ENCODE assay signal across 18 cellular contexts in the genomic region with DNA sequence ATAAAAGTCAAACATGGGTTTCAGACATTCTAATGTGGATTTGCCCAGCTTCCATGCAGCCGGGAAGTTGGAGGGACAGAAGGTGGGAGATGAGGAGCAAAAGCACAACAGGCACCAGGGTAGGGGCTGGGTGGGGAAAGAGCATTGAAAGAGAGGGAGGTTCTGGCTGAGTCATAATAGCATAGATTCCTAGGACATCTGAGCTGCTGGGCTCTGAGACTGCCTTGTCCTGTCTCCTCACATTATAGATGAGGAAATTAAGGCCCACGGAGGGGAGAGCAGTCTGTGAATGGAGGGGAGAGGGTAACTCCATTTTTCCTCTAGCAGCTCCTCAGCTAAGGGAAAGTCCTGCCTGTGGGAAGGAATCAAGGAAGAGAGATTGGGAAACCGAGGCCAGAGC. TPM values are rescaled to one million over a fixed set of nuclear protein-coding genes. Genes with fewer than 3 reads are reported as not detected.
A peak's percentile ranks its signal among the peaks of the same experiment; 100 is the strongest.
DNase-seq lines count a peak whose midpoint lies in the region; ATAC-seq and TF ChIP-seq lines count a peak whose summit lies in the region.
"Had no signal": no experiment of that assay in that cellular context is flagged by ENCODE, and none has a peak within 500 bp of the region (broad histone marks: within the 10 kb centered on the region; RNA-seq: fewer than 3 reads in every experiment).

No MANE protein-coding gene starts in this region.

- no peak overlapping the region for H3K4me3 Mint-ChIP-seq in MCF 10A (ENCODE audit: unreplicated experiment)
- no peak overlapping the region for H3K4me3 Mint-ChIP-seq in activated naive CD8-positive, alpha-beta T cell treated with anti-CD3 and anti-CD28 coated beads for 36 hours
- H3K4me3 Mint-ChIP-seq: CD8-positive, alpha-beta T cell; stimulated activated naive B cell treated with anti-CD40 and anti-IgM and Interleukin-4, amounts not matched to agents 10 μg/mL and 1 μg/mL and 100 μg/mL, for 72 hours had no signal

- BruUV-seq in MCF 10A (replicated peaks; lab: Mats Ljungman, UMichigan): no TSS peak
- BruUV-seq in mammary epithelial cell (replicated peaks; lab: Mats Ljungman, UMichigan): no TSS peak

- in situ Hi-C loops in mammary epithelial cell (cut with MboI; ENCODE audit: low sequenced_read_pairs in 2 of 2): no loop called here
- in situ Hi-C loops in transverse colon (cut with MboI; ENCODE audit: low pct_ligation_motif_present in 1 of 4, low pct_unique_long_range_greater_than_20kb in 1 of 4, low sequenced_read_pairs in 3 of 4): no loop called here

- CTCF ChIA-PET in MCF 10A (lab: Yijun Ruan, JAX): interaction anchor here (0.7 kb wide), 1 partner anchor 9 kb away, joined by 3 read pairs; no protein-coding TSS in a partner anchor
- CTCF ChIA-PET in mammary epithelial cell (lab: Charles Lee; ENCODE audit: low non-redundant PET): no interaction called here

- H3K27me3 Mint-ChIP-seq in MCF 10A (ENCODE audit: insufficient read depth, unreplicated experiment): no peaks in the 10 kb centered on the region
- no peaks in the 10 kb centered on the region for H3K27me3 Mint-ChIP-seq in activated naive CD8-positive, alpha-beta T cell treated with anti-CD3 and anti-CD28 coated beads for 36 hours
- H3K27me3 Mint-ChIP-seq: stimulated activated naive B cell treated with anti-CD40 and anti-IgM and Interleukin-4, amounts not matched to agents 10 μg/mL and 1 μg/mL and 100 μg/mL, for 72 hours had no signal

- no peak overlapping the region for H3K4me2 ChIP-seq in mammary epithelial cell (ENCODE audit: insufficient read depth, low read depth, low read length)

- DNase-seq in MCF 10A (ENCODE audit: unreplicated experiment) (peak; percentile 47), mammary epithelial cell (no peak), cardiac fibroblast (ENCODE audit: low read depth in 2 of 2) (peak; percentile 30 to 35), iPS-NIHi11 (ENCODE audit: low spot score) (peak; percentile 5), transverse colon (no peak), NCI-H446 treated with DMSO at 0.1 percent for 48 hours (lab: John Stamatoyannopoulos, UW) (no peak)
- no peak for DNase-seq in activated naive CD8-positive, alpha-beta T cell treated with anti-CD3 and anti-CD28 coated beads for 36 hours
- DNase-seq: activated CD8-positive, alpha-beta memory T cell treated with anti-CD3 and anti-CD28 coated beads for 24 hours; activated gamma-delta T cell; CD8-positive, alpha-beta T cell; Kasumi-1; NCI-H1694 treated with DMSO at 0.1 percent for 48 hours; NCI-H510A treated with DMSO at 0.1 percent for 48 hours; stimulated activated naive B cell treated with anti-CD40 and anti-IgM and Interleukin-4, amounts not matched to agents 10 μg/mL and 1 μg/mL and 100 μg/mL, for 72 hours had no signal

- POLR2A ChIA-PET in MCF 10A (lab: Yijun Ruan, JAX): interaction anchor here (2.1 to 16.8 kb wide), 3 partner anchors 12 to 100 kb away, joined by 5 to 287 read pairs (median 21); a partner anchor contains a TSS

- TF ChIP-seq POLR2A in transverse colon (IDR thresholded peaks at IDR 0.05): no peak

- H4K20me1 ChIP-seq in mammary epithelial cell (ENCODE audit: insufficient read depth, low read length): no peaks in the 10 kb centered on the region

- ATAC-seq in GM21825 (IDR thresholded peaks at IDR 0.05; ENCODE audit: unreplicated experiment): no peak
- ATAC-seq: CD8-positive, alpha-beta T cell; stimulated activated naive B cell treated with anti-CD40 and anti-IgM and Interleukin-4, amounts not matched to agents 10 μg/mL and 1 μg/mL and 100 μg/mL, for 72 hours had no signal

- TF ChIP-seq CTCF in MCF 10A (IDR thresholded peaks at IDR 0.05; ENCODE audit: unreplicated experiment): no peak
- TF ChIP-seq CTCF in mammary epithelial cell (conservative IDR thresholded peaks at IDR 0.05 in 1 of 2, IDR thresholded peaks at IDR 0.05 in 1 of 2; ENCODE audit: extremely low read depth in 1 of 2, insufficient read depth in 1 of 2, low read depth in 1 of 2, low read length in 2 of 2): no peak
- TF ChIP-seq CTCF in cardiac fibroblast (IDR thresholded peaks at IDR 0.05; ENCODE audit: low read depth, low read length): no peak
- TF ChIP-seq CTCF in transverse colon (IDR thresholded peaks at IDR 0.05): no peak

- H3K4me1 ChIP-seq in mammary epithelial cell (ENCODE audit: insufficient read depth, low read length) (peaks cover 5% of the 10 kb centered on the region), transverse colon (peaks cover 0 to 13% (median 6%) of the 10 kb centered on the region in 4 donors)

- H3K9ac ChIP-seq in mammary epithelial cell (ENCODE audit: insufficient read depth, low read length): no peak overlapping the region

- H3K36me3 ChIP-seq in mammary epithelial cell (ENCODE audit: insufficient read depth, low read length) (no peaks in the 10 kb centered on the region), transverse colon (no peaks in the 10 kb centered on the region)

- no peaks in the 10 kb centered on the region for H3K9me3 ChIP-seq in mammary epithelial cell (replicated peaks; ENCODE audit: insufficient read depth, low read length)
- no peaks in the 10 kb centered on the region for H3K9me3 ChIP-seq in transverse colon

- H3K27ac ChIP-seq in mammary epithelial cell (ENCODE audit: insufficient read depth, low read depth, low read length): no peak overlapping the region
- peak overlapping the region; percentile 46 to 70 (median 63) for H3K27ac ChIP-seq in transverse colon
- H3K27ac ChIP-seq: 22Rv1, HL-60 had no signal

- dilution Hi-C loops in mammary epithelial cell (cut with HindIII; ENCODE audit: low sequenced_read_pairs): no loop called here

- TF ChIP-seq EP300 in transverse colon (IDR thresholded peaks at IDR 0.05; ENCODE audit: low read depth): no peak

- H2AFZ ChIP-seq in mammary epithelial cell (ENCODE audit: low read depth, low read length): no peak overlapping the region

- H3K27ac Mint-ChIP-seq in MCF 10A (ENCODE audit: low read depth, unreplicated experiment): peak overlapping the region; percentile 83
- H3K27ac Mint-ChIP-seq in activated naive CD8-positive, alpha-beta T cell treated with anti-CD3 and anti-CD28 coated beads for 36 hours: no peak overlapping the region
- H3K27ac Mint-ChIP-seq: CD8-positive, alpha-beta T cell; stimulated activated naive B cell treated with anti-CD40 and anti-IgM and Interleukin-4, amounts not matched to agents 10 μg/mL and 1 μg/mL and 100 μg/mL, for 72 hours had no signal

- no peak overlapping the region for H3K4me3 ChIP-seq in mammary epithelial cell (replicated peaks in 1 of 3; ENCODE audit: insufficient read depth in 1 of 3, low read depth in 2 of 3, low read length in 3 of 3)
- H3K4me3 ChIP-seq in cardiac fibroblast (replicated peaks in 1 of 2; ENCODE audit: low read depth in 2 of 2, low read length in 2 of 2): no peak overlapping the region
- H3K4me3 ChIP-seq in transverse colon: no peak overlapping the region

- H3K9me3 Mint-ChIP-seq in MCF 10A (ENCODE audit: unreplicated experiment): no peaks in the 10 kb centered on the region
- no peaks in the 10 kb centered on the region for H3K9me3 Mint-ChIP-seq in activated naive CD8-positive, alpha-beta T cell treated with anti-CD3 and anti-CD28 coated beads for 36 hours
- H3K9me3 Mint-ChIP-seq: CD8-positive, alpha-beta T cell; stimulated activated naive B cell treated with anti-CD40 and anti-IgM and Interleukin-4, amounts not matched to agents 10 μg/mL and 1 μg/mL and 100 μg/mL, for 72 hours had no signal

- no peaks in the 10 kb centered on the region for H3K79me2 ChIP-seq in mammary epithelial cell (ENCODE audit: insufficient read depth, low read length)

- intact Hi-C loops in MCF 10A (cut with micrococcal nuclease) (no loop called here), mammary epithelial cell (cut with micrococcal nuclease) (no loop called here), transverse colon (cut with DNase I; ENCODE audit: low total_unique reads) (no loop called here)

- no peaks in the 10 kb centered on the region for H3K36me3 Mint-ChIP-seq in MCF 10A (ENCODE audit: insufficient read depth, unreplicated experiment)
- no peaks in the 10 kb centered on the region for H3K36me3 Mint-ChIP-seq in activated naive CD8-positive, alpha-beta T cell treated with anti-CD3 and anti-CD28 coated beads for 36 hours
- H3K36me3 Mint-ChIP-seq: CD8-positive, alpha-beta T cell; stimulated activated naive B cell treated with anti-CD40 and anti-IgM and Interleukin-4, amounts not matched to agents 10 μg/mL and 1 μg/mL and 100 μg/mL, for 72 hours had no signal

- H3K4me1 Mint-ChIP-seq in MCF 10A (ENCODE audit: insufficient read depth, unreplicated experiment): peaks cover 18% of the 10 kb centered on the region
- H3K4me1 Mint-ChIP-seq in activated naive CD8-positive, alpha-beta T cell treated with anti-CD3 and anti-CD28 coated beads for 36 hours: peaks cover 9% of the 10 kb centered on the region
- H3K4me1 Mint-ChIP-seq: stimulated activated naive B cell treated with anti-CD40 and anti-IgM and Interleukin-4, amounts not matched to agents 10 μg/mL and 1 μg/mL and 100 μg/mL, for 72 hours had no signal

- H3K27me3 ChIP-seq in mammary epithelial cell (ENCODE audit: insufficient read depth, low read length) (no peaks in the 10 kb centered on the region), transverse colon (no peaks in the 10 kb centered on the region)

- 78% methylated on average over 3 of the region's 3 CpGs for WGBS in mammary epithelial cell (ENCODE audit: low coverage, missing lambda C conversion rate)
- WGBS in transverse colon (ENCODE audit: low coverage in 1 of 2), 2 donors: 77 to 93% methylated on average over 2 to 3 of the region's 3 CpGs

RNA-seq across cellular contexts. Expression of a gene that starts 26.1 kb away (rescaled TPM):
- total RNA-seq in MCF 10A (2022) (0.84 and 2.2 TPM in 2 replicates), mammary epithelial cell (under 1 TPM in 1 of 2 donors, not detected in 1; 0.78 TPM), transverse colon (10 to 100 TPM in 2 of 4 donors, 1 to 10 TPM in 1, not detected in 1; 7.6 to 14.2 (median 11.4) TPM)
- polyA plus RNA-seq in mammary epithelial cell: 0.06 TPM
- polyA minus RNA-seq in mammary epithelial cell: not detected
- 1 to 10 TPM in 1 of 2 experiments, under 1 TPM in 1; 0.74 to 1.2 TPM for total RNA-seq in activated naive CD8-positive, alpha-beta T cell treated with anti-CD3 and anti-CD28 coated beads for 36 hours
- total RNA-seq: bronchial epithelial cell had no signal

RNA-seq across cellular contexts. Expression of a gene that starts 34.5 kb away (rescaled TPM):
- total RNA-seq in MCF 10A (2022): 173 and 188 TPM in 2 replicates
- total RNA-seq in mammary epithelial cell: 100 to 1,000 TPM; 140 to 186 TPM
- polyA plus RNA-seq in mammary epithelial cell: 342 TPM
- polyA minus RNA-seq in mammary epithelial cell: 129 TPM
- 10 to 100 TPM; 18.3 to 92.1 (median 45.2) TPM for total RNA-seq in transverse colon
- total RNA-seq in activated naive CD8-positive, alpha-beta T cell treated with anti-CD3 and anti-CD28 coated beads for 36 hours: 10 to 100 TPM; 18.1 to 19.8 TPM

Comparison
In these comparisons a context has a peak if more than half of its experiments do, and no peak if none do; other contexts are left out.
1. DNase-seq: peak in MCF 10A (single experiment), cardiac fibroblast (2 of 2) and iPS-NIHi11 (single experiment); none in mammary epithelial cell (single experiment), transverse colon (single experiment), activated naive CD8-positive, alpha-beta T cell treated with anti-CD3 and anti-CD28 coated beads for 36 hours (single experiment) and NCI-H446 treated with DMSO at 0.1 percent for 48 hours (single experiment).